ENCODE assay signal across 23 cellular contexts in genomic region chr15:101033801-101034200, GRCh38.
"Had no signal": no experiment of that assay in that cellular context is flagged by ENCODE, and none has a peak within 500 bp of the region (broad histone marks: within the 10 kb centered on the region; RNA-seq: fewer than 3 reads in every experiment).

No MANE protein-coding gene starts in this region.

- H3K4me1 ChIP-seq: gastrocnemius medialis, left lung, lower lobe of right lung, right atrium auricular region, stomach, thyroid gland, upper lobe of right lung had no signal

- H3K4me2 ChIP-seq: smooth muscle cell had no signal

- H3K27me3 ChIP-seq: gastrocnemius medialis, left lung, right atrium auricular region, stomach, thyroid gland, upper lobe of right lung had no signal

- H3K9me3 ChIP-seq: gastrocnemius medialis, left lung, lower lobe of right lung, thyroid gland, upper lobe of right lung had no signal

- ATAC-seq: activated CD8-positive, alpha-beta T cell treated with anti-CD3 and anti-CD28 coated beads for 36 hours; activated T-cell treated with anti-CD3 and anti-CD28 coated beads, Interleukin-2, amount 50 U/mL, for 72 hours; gastrocnemius medialis; left lung; lower lobe of right lung; natural killer cell treated with Interleukin-12 subunit alpha and Interleukin-12 subunit beta and Interleukin-15 and Interleukin-18, amount 100 ng/mL, for 72 hours; stimulated activated naive B cell treated with anti-CD40 and anti-IgM and Interleukin-4, amounts not matched to agents 10 μg/mL and 1 μg/mL and 100 μg/mL, for 72 hours; upper lobe of right lung had no signal

- H3K27ac ChIP-seq: gastrocnemius medialis, left lung, lower lobe of right lung, right atrium auricular region, stomach, thyroid gland, upper lobe of right lung, WERI-Rb-1 had no signal

- H3K36me3 ChIP-seq: gastrocnemius medialis, right atrium auricular region, thyroid gland, WERI-Rb-1 had no signal

- H3K4me3 ChIP-seq: gastrocnemius medialis, left lung, lower lobe of right lung, right atrium auricular region, smooth muscle cell, stomach, thyroid gland, upper lobe of right lung had no signal

- DNase-seq: activated CD4-positive, alpha-beta T cell treated with anti-CD3 and anti-CD28 coated beads, Interleukin-2, amount 50 U/mL, for 1 hour; activated CD4-positive, CD25-positive, alpha-beta regulatory T cell treated with anti-CD3 and anti-CD28 coated beads, Interleukin-2, amount 50 U/mL, for 72 hours; activated CD8-positive, alpha-beta T cell treated with anti-CD3 and anti-CD28 coated beads for 36 hours; activated naive CD4-positive, alpha-beta T cell; activated T-cell treated with anti-CD3 and anti-CD28 coated beads, Interleukin-2, amount 50 U/mL, for 72 hours; amniotic stem cell; dermis blood vessel endothelial cell; effector CD8-positive, alpha-beta T cell; gastrocnemius medialis; glutamatergic neuron; left lung; lower lobe of right lung; mesendoderm; stimulated activated CD4-positive, alpha-beta T cell treated with anti-CD3 and anti-CD28 coated beads, Interleukin-15, amount 100 ng/mL, for 24 hours; stimulated activated CD4-positive, alpha-beta T cell treated with anti-CD3 and anti-CD28 coated beads, Interleukin-2, amount 100 ng/mL, for 24 hours; stimulated activated naive B cell treated with anti-CD40 and anti-IgM and Interleukin-4, amounts not matched to agents 10 μg/mL and 1 μg/mL and 100 μg/mL, for 72 hours; stomach; thyroid gland; upper lobe of right lung; WERI-Rb-1 had no signal
